9 cellular contexts compared by ENCODE assay signal in genomic region chr19:44653977-44654784, GRCh38. TPM values are rescaled to one million over a fixed set of nuclear protein-coding genes. Genes with fewer than 3 reads are reported as not detected.
DNase-seq lines count a peak whose midpoint lies in the region; ATAC-seq and TF ChIP-seq lines count a peak whose summit lies in the region.
"Had no signal": no experiment of that assay in that cellular context is flagged by ENCODE, and none has a peak within 500 bp of the region (broad histone marks: within the 10 kb centered on the region; RNA-seq: fewer than 3 reads in every experiment).

No MANE protein-coding gene starts in this region.

- DNase-seq in CMK (ENCODE audit: low read depth) = peak; percentile 41
- DNase-seq in activated CD4-positive, alpha-beta T cell treated with anti-CD3 and anti-CD28 coated beads, Interleukin-2, amount 50 U/mL, for 24 hours (ENCODE audit: low read depth in 1 of 2, low spot score in 1 of 2) = peak; percentile 33 to 56
- peak; percentile 24 to 56 (median 41) for DNase-seq in effector memory CD4-positive, alpha-beta T cell
- peak; percentile 95 for DNase-seq in myocyte (ENCODE audit: low read depth)
- peak; percentile 39 to 63 (median 46) for DNase-seq in stimulated activated naive CD4-positive, alpha-beta T cell (lab: John Stamatoyannopoulos, UW)
- no peak for DNase-seq in NCI-H510A treated with DMSO at 0.1 percent for 48 hours (lab: John Stamatoyannopoulos, UW)

- ATAC-seq in GM21390 (IDR thresholded peaks at IDR 0.05; ENCODE audit: unreplicated experiment) = peak; percentile 83

- H4K20me1 ChIP-seq in Loucy (ENCODE audit: insufficient read depth, low read length, poor library complexity, severe bottlenecking) = no peaks in the 10 kb centered on the region

- no peak overlapping the region for H3K27ac ChIP-seq in effector memory CD4-positive, alpha-beta T cell (ENCODE audit: insufficient read depth, low read length, poor library complexity, severe bottlenecking)

- no peak overlapping the region for H3K4me2 ChIP-seq in Loucy (ENCODE audit: low read depth, low read length, poor library complexity, severe bottlenecking)

- no peaks in the 10 kb centered on the region for H3K9me2 ChIP-seq in Loucy (replicated peaks; ENCODE audit: low read depth, low read length)

- H3K9ac ChIP-seq in Loucy (ENCODE audit: low read depth, low read length, poor library complexity, severe bottlenecking) = no peak overlapping the region

- no peaks in the 10 kb centered on the region for H3F3A ChIP-seq in Loucy (ENCODE audit: low read depth)

- no peak overlapping the region for H2AFZ ChIP-seq in Loucy (ENCODE audit: low read length)

- peak; percentile 71 for TF ChIP-seq CTCF in Loucy (conservative IDR thresholded peaks at IDR 0.05; ENCODE audit: low read length)

- H3K4me3 ChIP-seq in Loucy (ENCODE audit: low read length, poor library complexity, severe bottlenecking) = no peak overlapping the region
- H3K4me3 ChIP-seq in effector memory CD4-positive, alpha-beta T cell (ENCODE audit: insufficient read depth, low read depth, low read length, poor library complexity, severe bottlenecking) = no peak overlapping the region

- H3K9me3 ChIP-seq in Loucy (ENCODE audit: insufficient read depth, low read depth, low read length) = no peaks in the 10 kb centered on the region
- H3K9me3 ChIP-seq in effector memory CD4-positive, alpha-beta T cell (ENCODE audit: control insufficient read depth, low read length) = no peaks in the 10 kb centered on the region

- H3K27me3 ChIP-seq in Loucy (ENCODE audit: insufficient read depth, low read length, poor library complexity, severe bottlenecking) = no peaks in the 10 kb centered on the region
- no peaks in the 10 kb centered on the region for H3K27me3 ChIP-seq in effector memory CD4-positive, alpha-beta T cell (replicated peaks; ENCODE audit: control insufficient read depth, insufficient read depth, low read length, poor library complexity, severe bottlenecking)

- no peaks in the 10 kb centered on the region for H3K79me2 ChIP-seq in Loucy (ENCODE audit: insufficient read depth, low read length)

- H3K4me1 ChIP-seq in Loucy (ENCODE audit: insufficient read depth, low read length, poor library complexity, severe bottlenecking) = no peaks in the 10 kb centered on the region
- no peaks in the 10 kb centered on the region for H3K4me1 ChIP-seq in effector memory CD4-positive, alpha-beta T cell (ENCODE audit: control insufficient read depth, insufficient read depth, low read length, poor library complexity, severe bottlenecking)

- no peaks in the 10 kb centered on the region for H3K36me3 ChIP-seq in Loucy (ENCODE audit: insufficient read depth, low read length)
- H3K36me3 ChIP-seq in effector memory CD4-positive, alpha-beta T cell (ENCODE audit: control insufficient read depth, insufficient read depth, low read length) = no peaks in the 10 kb centered on the region

RNA-seq across cellular contexts. Expression of gene PVR, which starts 10.5 kb away (rescaled TPM):
- total RNA-seq in myocyte = 327 and 450 TPM in 2 replicates
- 70.3 TPM for polyA plus RNA-seq in myocyte (2012)

RNA-seq across cellular contexts. Expression of gene CEACAM19, which starts 17.1 kb away (rescaled TPM):
- 4.9 and 6.9 TPM in 2 replicates for total RNA-seq in myocyte
- 7.6 TPM for polyA plus RNA-seq in myocyte (2012)

RNA-seq across cellular contexts. Expression of gene IGSF23, which starts 40.8 kb away (rescaled TPM):
- total RNA-seq in myocyte = 5.4 and 5.7 TPM in 2 replicates
- 2.4 TPM for polyA plus RNA-seq in myocyte (2012)
- total RNA-seq: T-helper 1 cell treated with Interleukin-12 subunit alpha and Interleukin-12 subunit beta and Interleukin-4 antibody, amounts not matched to agents 30 ng/mL and 1 ng/mL, for 36 hours had no signal

RNA-seq across cellular contexts. Expression of gene CEACAM16, which starts 44.8 kb away (rescaled TPM):
- 5.0 and 6.1 TPM in 2 replicates for total RNA-seq in myocyte
- polyA plus RNA-seq in myocyte (2012) = 5.7 TPM
- total RNA-seq: T-helper 1 cell treated with Interleukin-12 subunit alpha and Interleukin-12 subunit beta and Interleukin-4 antibody, amounts not matched to agents 30 ng/mL and 1 ng/mL, for 36 hours had no signal
